Comparison of ENCODE assay signal across 1 cellular context in genomic region chr6:21601341-21601740, GRCh38.
TF ChIP-seq lines count a peak whose summit lies in the region.

No MANE protein-coding gene starts in this region.

TF ChIP-seq in GM23338, 12 proteins besides CTCF, POLR2A, EP300 and RAD21 (continued from another document):
- no peak for TF ChIP-seq ETS1 (IDR thresholded peaks at IDR 0.05)
- no peak for TF ChIP-seq ZNF331 (CRISPR knock-in tag; IDR thresholded peaks at IDR 0.05; ENCODE audit: low read depth)
- TF ChIP-seq ZNF114 (CRISPR knock-in tag; IDR thresholded peaks at IDR 0.05): no peak
- no peak for TF ChIP-seq EZH2 (IDR thresholded peaks at IDR 0.05; ENCODE audit: low read depth, unreplicated experiment)
- no peak for TF ChIP-seq NANOG (IDR thresholded peaks at IDR 0.05; ENCODE audit: borderline replicate concordance)
- no peak for TF ChIP-seq EZH2phosphoT487 (IDR thresholded peaks at IDR 0.05; ENCODE audit: unreplicated experiment)
- no peak for TF ChIP-seq ZNF462 (CRISPR knock-in tag; IDR thresholded peaks at IDR 0.05)
- no peak for TF ChIP-seq REST (IDR thresholded peaks at IDR 0.05; ENCODE audit: unreplicated experiment)
- no peak for TF ChIP-seq STAT1 (IDR thresholded peaks at IDR 0.05; ENCODE audit: unreplicated experiment)
TF ChIP-seq in GM23338: peak in this region for 0.
